In genomic region chr16:54577566-54578180, GRCh38 we compare ENCODE assay signal across 19 cellular contexts.
DNase-seq lines count a peak whose midpoint lies in the region; ATAC-seq lines count a peak whose summit lies in the region.
"Had no signal": no experiment of that assay in that cellular context is flagged by ENCODE, and none has a peak within 500 bp of the region (broad histone marks: within the 10 kb centered on the region; RNA-seq: fewer than 3 reads in every experiment).

No MANE protein-coding gene starts in this region.

- no peak overlapping the region for H3K18ac ChIP-seq in mesendoderm (ENCODE audit: low read length)

- H3K9ac ChIP-seq in mesendoderm (ENCODE audit: low read length), result no peak overlapping the region

- no peak overlapping the region for H2AK5ac ChIP-seq in mesendoderm (ENCODE audit: low read length)

- ATAC-seq in HG02870 (IDR thresholded peaks at IDR 0.05; ENCODE audit: unreplicated experiment) (no peak), HG03280 (IDR thresholded peaks at IDR 0.05; ENCODE audit: unreplicated experiment) (no peak)
- ATAC-seq: HCT116 had no signal

- H3K4me2 ChIP-seq in mesendoderm (ENCODE audit: low read length), result no peak overlapping the region

- no peak overlapping the region for H2BK5ac ChIP-seq in mesendoderm (ENCODE audit: low read length)

- DNase-seq in H7, result peak; percentile 40
- DNase-seq in ecto neural progenitor cell (ENCODE audit: low spot score), result peak; percentile 81
- DNase-seq in mesendoderm, result peak; percentile 40
- DNase-seq in retina, result peak; percentile 52
- no peak for DNase-seq in NCI-H226
- DNase-seq: BE2C, EL, Karpas-422, MV-4-11, NCI-H1105 treated with DMSO at 0.1 percent for 48 hours, NCI-H1694, NCI-H2081, NCI-H2171, NCI-H524 treated with DMSO at 0.1 percent for 48 hours, OCI-M1 had no signal

- no peak overlapping the region for H3K4ac ChIP-seq in mesendoderm (ENCODE audit: low read depth, low read length)

- no peaks in the 10 kb centered on the region for H3K79me1 ChIP-seq in mesendoderm (ENCODE audit: low read length)

- no CpG with 5 or more reads among the region's 21 CpGs for whole genome bisulfite sequencing in mesendoderm (ENCODE audit: extremely low coverage, insufficient coverage, low lambda C conversion rate)

- no peaks in the 10 kb centered on the region for H3K4me1 ChIP-seq in mesendoderm (ENCODE audit: control insufficient read depth, low read depth, low read length)
- H3K4me1 ChIP-seq: BE2C, SJSA1 had no signal

- no peaks in the 10 kb centered on the region for H3K36me3 ChIP-seq in H7 (replicated peaks; ENCODE audit: control insufficient read depth, insufficient read depth, low read length)
- no peaks in the 10 kb centered on the region for H3K36me3 ChIP-seq in mesendoderm (ENCODE audit: control insufficient read depth, insufficient read depth, low read length)
- H3K36me3 ChIP-seq: BE2C, SJSA1 had no signal

- H4K5ac ChIP-seq in mesendoderm (ENCODE audit: low read length), result no peak overlapping the region

- peak overlapping the region; percentile 44 for H3K56ac ChIP-seq in mesendoderm (ENCODE audit: low read length)

- H2BK15ac ChIP-seq in mesendoderm (replicated peaks; ENCODE audit: low read depth), result no peak overlapping the region

- H3K27ac ChIP-seq in mesendoderm (ENCODE audit: low read depth, low read length), result no peak overlapping the region
- H3K27ac ChIP-seq: SJSA1 had no signal

- no peak overlapping the region for H4K8ac ChIP-seq in mesendoderm (ENCODE audit: low read depth, low read length)

- no peak overlapping the region for H2BK120ac ChIP-seq in mesendoderm (ENCODE audit: low read depth, low read length)

- no peak overlapping the region for H3K23ac ChIP-seq in mesendoderm (ENCODE audit: low read length)

- no peaks in the 10 kb centered on the region for H3K79me2 ChIP-seq in mesendoderm (ENCODE audit: control insufficient read depth, insufficient read depth, low read length)

- H3K4me3 ChIP-seq in H7 (ENCODE audit: insufficient read depth, low read depth, low read length), result no peak overlapping the region
- no peak overlapping the region for H3K4me3 ChIP-seq in mesendoderm (ENCODE audit: low read length)
- H3K4me3 ChIP-seq: SJSA1 had no signal

- no peaks in the 10 kb centered on the region for H3K27me3 ChIP-seq in H7 (ENCODE audit: control insufficient read depth, insufficient read depth, low read length)
- no peaks in the 10 kb centered on the region for H3K27me3 ChIP-seq in mesendoderm (ENCODE audit: insufficient read depth, low read length, poor library complexity)
